Comparison of ENCODE assay signal across 1 cellular context in the genomic region with DNA sequence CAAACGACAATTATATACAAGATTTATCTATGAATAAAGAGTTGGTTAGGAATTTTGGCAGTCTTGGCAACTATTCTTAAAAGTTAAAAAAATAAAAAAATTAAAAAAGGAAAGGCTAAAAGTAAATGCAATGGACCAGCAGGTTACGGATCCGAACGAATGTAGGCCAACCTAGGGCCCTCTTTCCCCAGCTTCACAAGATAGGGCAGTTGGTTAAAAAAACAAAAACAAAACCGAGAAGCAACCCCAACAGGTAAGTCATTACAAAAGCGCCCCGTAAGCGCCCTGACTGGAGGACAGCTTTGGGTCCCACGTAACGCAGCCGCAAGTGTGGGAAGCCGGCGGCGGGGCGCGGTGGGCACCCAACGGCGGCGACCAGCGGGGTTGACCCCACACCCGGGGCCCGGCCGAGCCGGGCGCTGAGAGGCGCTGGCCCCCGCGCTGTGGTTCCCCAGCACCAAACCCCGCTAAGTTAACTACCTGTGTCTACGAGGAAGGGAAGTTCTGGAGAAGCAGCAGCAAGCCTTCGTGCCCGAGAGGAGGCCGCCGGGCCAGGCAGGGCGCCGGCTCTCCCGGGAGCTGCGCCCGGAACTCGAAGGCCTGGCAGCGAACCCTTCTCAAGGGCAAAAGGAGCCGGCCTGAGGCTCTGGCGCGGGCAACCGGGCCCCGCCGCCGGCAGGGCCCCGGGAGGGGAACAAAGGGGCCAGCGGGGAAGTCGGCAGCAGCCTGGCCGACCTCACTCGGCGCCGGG.
A peak's percentile ranks its signal among the peaks of the same experiment; 100 is the strongest.
TF ChIP-seq lines count a peak whose summit lies in the region.

No MANE protein-coding gene starts in this region.

TF ChIP-seq in HepG2, 621 proteins besides CTCF, POLR2A, EP300 and RAD21 (continued from another document and continues in another):
- TF ChIP-seq, protein P1, sequence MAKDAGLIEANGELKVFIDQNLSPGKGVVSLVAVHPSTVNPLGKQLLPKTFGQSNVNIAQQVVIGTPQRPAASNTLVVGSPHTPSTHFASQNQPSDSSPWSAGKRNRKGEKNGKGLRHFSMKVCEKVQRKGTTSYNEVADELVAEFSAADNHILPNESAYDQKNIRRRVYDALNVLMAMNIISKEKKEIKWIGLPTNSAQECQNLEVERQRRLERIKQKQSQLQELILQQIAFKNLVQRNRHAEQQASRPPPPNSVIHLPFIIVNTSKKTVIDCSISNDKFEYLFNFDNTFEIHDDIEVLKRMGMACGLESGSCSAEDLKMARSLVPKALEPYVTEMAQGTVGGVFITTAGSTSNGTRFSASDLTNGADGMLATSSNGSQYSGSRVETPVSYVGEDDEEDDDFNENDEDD (CRISPR knock-in tag; IDR thresholded peaks at IDR 0.05; ENCODE audit: borderline replicate concordance) = peak; percentile 17; the same call in 1 of the 2 replicates
- TF ChIP-seq ZFP1 (CRISPR knock-in tag; IDR thresholded peaks at IDR 0.05) = no peak
- no peak; the same call in 1 of the 2 replicates for TF ChIP-seq ZNF605 (CRISPR knock-in tag; IDR thresholded peaks at IDR 0.05)
- TF ChIP-seq IKZF1 (IDR thresholded peaks at IDR 0.05) = no peak
- TF ChIP-seq, protein P2, sequence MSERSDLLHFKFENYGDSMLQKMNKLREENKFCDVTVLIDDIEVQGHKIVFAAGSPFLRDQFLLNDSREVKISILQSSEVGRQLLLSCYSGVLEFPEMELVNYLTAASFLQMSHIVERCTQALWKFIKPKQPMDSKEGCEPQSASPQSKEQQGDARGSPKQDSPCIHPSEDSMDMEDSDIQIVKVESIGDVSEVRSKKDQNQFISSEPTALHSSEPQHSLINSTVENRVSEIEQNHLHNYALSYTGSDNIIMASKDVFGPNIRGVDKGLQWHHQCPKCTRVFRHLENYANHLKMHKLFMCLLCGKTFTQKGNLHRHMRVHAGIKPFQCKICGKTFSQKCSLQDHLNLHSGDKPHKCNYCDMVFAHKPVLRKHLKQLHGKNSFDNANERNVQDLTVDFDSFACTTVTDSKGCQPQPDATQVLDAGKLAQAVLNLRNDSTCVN (CRISPR knock-in tag; IDR thresholded peaks at IDR 0.05; ENCODE audit: borderline replicate concordance) = no peak
- peak; percentile 66 for TF ChIP-seq XRCC5 (optimal IDR thresholded peaks at IDR 0.05; ENCODE audit: low read length)
- TF ChIP-seq, protein P3, sequence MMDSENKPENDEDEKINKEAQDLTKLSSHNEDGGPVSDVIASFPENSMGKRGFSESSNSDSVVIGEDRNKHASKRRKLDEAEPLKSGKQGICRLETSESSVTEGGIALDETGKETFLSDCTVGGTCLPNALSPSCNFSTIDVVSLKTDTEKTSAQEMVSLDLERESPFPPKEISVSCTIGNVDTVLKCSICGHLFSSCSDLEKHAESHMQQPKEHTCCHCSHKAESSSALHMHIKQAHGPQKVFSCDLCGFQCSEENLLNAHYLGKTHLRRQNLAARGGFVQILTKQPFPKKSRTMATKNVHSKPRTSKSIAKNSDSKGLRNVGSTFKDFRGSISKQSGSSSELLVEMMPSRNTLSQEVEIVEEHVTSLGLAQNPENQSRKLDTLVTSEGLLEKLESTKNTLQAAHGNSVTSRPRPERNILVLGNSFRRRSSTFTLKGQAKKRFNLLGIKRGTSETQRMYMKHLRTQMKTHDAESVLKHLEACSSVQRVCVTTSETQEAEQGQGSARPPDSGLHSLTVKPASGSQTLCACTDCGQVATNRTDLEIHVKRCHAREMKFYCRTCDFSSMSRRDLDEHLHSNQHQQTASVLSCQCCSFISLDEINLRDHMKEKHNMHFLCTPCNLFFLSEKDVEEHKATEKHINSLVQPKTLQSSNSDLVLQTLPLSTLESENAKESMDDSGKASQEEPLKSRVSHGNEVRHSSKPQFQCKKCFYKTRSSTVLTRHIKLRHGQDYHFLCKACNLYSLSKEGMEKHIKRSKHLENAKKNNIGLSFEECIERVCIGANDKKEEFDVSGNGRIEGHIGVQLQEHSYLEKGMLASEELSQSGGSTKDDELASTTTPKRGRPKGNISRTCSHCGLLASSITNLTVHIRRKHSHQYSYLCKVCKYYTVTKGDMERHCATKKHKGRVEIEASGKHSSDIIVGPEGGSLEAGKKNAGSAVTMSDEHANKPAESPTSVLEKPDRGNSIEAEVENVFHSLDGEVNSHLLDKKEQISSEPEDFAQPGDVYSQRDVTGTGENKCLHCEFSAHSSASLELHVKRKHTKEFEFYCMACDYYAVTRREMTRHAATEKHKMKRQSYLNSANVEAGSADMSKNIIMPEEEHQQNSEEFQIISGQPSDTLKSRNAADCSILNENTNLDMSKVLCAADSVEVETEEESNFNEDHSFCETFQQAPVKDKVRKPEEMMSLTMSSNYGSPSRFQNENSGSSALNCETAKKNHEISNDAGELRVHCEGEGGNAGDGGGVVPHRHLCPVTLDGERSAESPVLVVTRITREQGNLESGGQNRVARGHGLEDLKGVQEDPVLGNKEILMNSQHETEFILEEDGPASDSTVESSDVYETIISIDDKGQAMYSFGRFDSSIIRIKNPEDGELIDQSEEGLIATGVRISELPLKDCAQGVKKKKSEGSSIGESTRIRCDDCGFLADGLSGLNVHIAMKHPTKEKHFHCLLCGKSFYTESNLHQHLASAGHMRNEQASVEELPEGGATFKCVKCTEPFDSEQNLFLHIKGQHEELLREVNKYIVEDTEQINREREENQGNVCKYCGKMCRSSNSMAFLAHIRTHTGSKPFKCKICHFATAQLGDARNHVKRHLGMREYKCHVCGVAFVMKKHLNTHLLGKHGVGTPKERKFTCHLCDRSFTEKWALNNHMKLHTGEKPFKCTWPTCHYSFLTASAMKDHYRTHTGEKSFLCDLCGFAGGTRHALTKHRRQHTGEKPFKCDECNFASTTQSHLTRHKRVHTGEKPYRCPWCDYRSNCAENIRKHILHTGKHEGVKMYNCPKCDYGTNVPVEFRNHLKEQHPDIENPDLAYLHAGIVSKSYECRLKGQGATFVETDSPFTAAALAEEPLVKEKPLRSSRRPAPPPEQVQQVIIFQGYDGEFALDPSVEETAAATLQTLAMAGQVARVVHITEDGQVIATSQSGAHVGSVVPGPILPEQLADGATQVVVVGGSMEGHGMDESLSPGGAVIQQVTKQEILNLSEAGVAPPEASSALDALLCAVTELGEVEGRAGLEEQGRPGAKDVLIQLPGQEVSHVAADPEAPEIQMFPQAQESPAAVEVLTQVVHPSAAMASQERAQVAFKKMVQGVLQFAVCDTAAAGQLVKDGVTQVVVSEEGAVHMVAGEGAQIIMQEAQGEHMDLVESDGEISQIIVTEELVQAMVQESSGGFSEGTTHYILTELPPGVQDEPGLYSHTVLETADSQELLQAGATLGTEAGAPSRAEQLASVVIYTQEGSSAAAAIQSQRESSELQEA (CRISPR knock-in tag; IDR thresholded peaks at IDR 0.05; ENCODE audit: not compliant biosample characterization) = no peak
- TF ChIP-seq NFKB2 (CRISPR knock-in tag; IDR thresholded peaks at IDR 0.05; ENCODE audit: borderline replicate concordance) = no peak
- TF ChIP-seq, protein P4, sequence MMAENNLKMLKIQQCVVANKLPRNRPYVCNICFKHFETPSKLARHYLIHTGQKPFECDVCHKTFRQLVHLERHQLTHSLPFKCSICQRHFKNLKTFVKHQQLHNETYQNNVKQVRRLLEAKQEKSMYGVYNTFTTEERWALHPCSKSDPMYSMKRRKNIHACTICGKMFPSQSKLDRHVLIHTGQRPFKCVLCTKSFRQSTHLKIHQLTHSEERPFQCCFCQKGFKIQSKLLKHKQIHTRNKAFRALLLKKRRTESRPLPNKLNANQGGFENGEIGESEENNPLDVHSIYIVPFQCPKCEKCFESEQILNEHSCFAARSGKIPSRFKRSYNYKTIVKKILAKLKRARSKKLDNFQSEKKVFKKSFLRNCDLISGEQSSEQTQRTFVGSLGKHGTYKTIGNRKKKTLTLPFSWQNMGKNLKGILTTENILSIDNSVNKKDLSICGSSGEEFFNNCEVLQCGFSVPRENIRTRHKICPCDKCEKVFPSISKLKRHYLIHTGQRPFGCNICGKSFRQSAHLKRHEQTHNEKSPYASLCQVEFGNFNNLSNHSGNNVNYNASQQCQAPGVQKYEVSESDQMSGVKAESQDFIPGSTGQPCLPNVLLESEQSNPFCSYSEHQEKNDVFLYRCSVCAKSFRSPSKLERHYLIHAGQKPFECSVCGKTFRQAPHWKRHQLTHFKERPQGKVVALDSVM (CRISPR knock-in tag; IDR thresholded peaks at IDR 0.05) = no peak
- TF ChIP-seq, protein P5, sequence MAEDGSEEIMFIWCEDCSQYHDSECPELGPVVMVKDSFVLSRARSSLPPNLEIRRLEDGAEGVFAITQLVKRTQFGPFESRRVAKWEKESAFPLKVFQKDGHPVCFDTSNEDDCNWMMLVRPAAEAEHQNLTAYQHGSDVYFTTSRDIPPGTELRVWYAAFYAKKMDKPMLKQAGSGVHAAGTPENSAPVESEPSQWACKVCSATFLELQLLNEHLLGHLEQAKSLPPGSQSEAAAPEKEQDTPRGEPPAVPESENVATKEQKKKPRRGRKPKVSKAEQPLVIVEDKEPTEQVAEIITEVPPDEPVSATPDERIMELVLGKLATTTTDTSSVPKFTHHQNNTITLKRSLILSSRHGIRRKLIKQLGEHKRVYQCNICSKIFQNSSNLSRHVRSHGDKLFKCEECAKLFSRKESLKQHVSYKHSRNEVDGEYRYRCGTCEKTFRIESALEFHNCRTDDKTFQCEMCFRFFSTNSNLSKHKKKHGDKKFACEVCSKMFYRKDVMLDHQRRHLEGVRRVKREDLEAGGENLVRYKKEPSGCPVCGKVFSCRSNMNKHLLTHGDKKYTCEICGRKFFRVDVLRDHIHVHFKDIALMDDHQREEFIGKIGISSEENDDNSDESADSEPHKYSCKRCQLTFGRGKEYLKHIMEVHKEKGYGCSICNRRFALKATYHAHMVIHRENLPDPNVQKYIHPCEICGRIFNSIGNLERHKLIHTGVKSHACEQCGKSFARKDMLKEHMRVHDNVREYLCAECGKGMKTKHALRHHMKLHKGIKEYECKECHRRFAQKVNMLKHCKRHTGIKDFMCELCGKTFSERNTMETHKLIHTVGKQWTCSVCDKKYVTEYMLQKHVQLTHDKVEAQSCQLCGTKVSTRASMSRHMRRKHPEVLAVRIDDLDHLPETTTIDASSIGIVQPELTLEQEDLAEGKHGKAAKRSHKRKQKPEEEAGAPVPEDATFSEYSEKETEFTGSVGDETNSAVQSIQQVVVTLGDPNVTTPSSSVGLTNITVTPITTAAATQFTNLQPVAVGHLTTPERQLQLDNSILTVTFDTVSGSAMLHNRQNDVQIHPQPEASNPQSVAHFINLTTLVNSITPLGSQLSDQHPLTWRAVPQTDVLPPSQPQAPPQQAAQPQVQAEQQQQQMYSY (CRISPR knock-in tag; IDR thresholded peaks at IDR 0.05) = no peak
- no peak for TF ChIP-seq ZNF558 (CRISPR knock-in tag; IDR thresholded peaks at IDR 0.05; ENCODE audit: borderline replicate concordance)
- no peak for TF ChIP-seq SIX4 (CRISPR knock-in tag; IDR thresholded peaks at IDR 0.05)
- TF ChIP-seq ZNF644 (CRISPR knock-in tag; IDR thresholded peaks at IDR 0.05; ENCODE audit: low read depth) = no peak
- TF ChIP-seq, protein P6, sequence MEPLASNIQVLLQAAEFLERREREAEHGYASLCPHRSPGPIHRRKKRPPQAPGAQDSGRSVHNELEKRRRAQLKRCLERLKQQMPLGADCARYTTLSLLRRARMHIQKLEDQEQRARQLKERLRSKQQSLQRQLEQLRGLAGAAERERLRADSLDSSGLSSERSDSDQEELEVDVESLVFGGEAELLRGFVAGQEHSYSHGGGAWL (CRISPR knock-in tag; IDR thresholded peaks at IDR 0.05) = no peak
- TF ChIP-seq NCOA1 (CRISPR knock-in tag; IDR thresholded peaks at IDR 0.05) = no peak
- TF ChIP-seq, protein P7, sequence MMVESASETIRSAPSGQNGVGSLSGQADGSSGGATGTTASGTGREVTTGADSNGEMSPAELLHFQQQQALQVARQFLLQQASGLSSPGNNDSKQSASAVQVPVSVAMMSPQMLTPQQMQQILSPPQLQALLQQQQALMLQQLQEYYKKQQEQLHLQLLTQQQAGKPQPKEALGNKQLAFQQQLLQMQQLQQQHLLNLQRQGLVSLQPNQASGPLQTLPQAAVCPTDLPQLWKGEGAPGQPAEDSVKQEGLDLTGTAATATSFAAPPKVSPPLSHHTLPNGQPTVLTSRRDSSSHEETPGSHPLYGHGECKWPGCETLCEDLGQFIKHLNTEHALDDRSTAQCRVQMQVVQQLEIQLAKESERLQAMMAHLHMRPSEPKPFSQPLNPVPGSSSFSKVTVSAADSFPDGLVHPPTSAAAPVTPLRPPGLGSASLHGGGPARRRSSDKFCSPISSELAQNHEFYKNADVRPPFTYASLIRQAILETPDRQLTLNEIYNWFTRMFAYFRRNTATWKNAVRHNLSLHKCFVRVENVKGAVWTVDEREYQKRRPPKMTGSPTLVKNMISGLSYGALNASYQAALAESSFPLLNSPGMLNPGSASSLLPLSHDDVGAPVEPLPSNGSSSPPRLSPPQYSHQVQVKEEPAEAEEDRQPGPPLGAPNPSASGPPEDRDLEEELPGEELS (CRISPR knock-in tag; IDR thresholded peaks at IDR 0.05) = no peak
- TF ChIP-seq, protein P8, sequence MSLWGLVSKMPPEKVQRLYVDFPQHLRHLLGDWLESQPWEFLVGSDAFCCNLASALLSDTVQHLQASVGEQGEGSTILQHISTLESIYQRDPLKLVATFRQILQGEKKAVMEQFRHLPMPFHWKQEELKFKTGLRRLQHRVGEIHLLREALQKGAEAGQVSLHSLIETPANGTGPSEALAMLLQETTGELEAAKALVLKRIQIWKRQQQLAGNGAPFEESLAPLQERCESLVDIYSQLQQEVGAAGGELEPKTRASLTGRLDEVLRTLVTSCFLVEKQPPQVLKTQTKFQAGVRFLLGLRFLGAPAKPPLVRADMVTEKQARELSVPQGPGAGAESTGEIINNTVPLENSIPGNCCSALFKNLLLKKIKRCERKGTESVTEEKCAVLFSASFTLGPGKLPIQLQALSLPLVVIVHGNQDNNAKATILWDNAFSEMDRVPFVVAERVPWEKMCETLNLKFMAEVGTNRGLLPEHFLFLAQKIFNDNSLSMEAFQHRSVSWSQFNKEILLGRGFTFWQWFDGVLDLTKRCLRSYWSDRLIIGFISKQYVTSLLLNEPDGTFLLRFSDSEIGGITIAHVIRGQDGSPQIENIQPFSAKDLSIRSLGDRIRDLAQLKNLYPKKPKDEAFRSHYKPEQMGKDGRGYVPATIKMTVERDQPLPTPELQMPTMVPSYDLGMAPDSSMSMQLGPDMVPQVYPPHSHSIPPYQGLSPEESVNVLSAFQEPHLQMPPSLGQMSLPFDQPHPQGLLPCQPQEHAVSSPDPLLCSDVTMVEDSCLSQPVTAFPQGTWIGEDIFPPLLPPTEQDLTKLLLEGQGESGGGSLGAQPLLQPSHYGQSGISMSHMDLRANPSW (CRISPR knock-in tag; IDR thresholded peaks at IDR 0.05; ENCODE audit: borderline replicate concordance) = no peak
- no peak for TF ChIP-seq MIER2 (CRISPR knock-in tag; IDR thresholded peaks at IDR 0.05)
- no peak for TF ChIP-seq MAFF (IDR thresholded peaks at IDR 0.05; ENCODE audit: low read depth, low read length)
- TF ChIP-seq, protein P9, sequence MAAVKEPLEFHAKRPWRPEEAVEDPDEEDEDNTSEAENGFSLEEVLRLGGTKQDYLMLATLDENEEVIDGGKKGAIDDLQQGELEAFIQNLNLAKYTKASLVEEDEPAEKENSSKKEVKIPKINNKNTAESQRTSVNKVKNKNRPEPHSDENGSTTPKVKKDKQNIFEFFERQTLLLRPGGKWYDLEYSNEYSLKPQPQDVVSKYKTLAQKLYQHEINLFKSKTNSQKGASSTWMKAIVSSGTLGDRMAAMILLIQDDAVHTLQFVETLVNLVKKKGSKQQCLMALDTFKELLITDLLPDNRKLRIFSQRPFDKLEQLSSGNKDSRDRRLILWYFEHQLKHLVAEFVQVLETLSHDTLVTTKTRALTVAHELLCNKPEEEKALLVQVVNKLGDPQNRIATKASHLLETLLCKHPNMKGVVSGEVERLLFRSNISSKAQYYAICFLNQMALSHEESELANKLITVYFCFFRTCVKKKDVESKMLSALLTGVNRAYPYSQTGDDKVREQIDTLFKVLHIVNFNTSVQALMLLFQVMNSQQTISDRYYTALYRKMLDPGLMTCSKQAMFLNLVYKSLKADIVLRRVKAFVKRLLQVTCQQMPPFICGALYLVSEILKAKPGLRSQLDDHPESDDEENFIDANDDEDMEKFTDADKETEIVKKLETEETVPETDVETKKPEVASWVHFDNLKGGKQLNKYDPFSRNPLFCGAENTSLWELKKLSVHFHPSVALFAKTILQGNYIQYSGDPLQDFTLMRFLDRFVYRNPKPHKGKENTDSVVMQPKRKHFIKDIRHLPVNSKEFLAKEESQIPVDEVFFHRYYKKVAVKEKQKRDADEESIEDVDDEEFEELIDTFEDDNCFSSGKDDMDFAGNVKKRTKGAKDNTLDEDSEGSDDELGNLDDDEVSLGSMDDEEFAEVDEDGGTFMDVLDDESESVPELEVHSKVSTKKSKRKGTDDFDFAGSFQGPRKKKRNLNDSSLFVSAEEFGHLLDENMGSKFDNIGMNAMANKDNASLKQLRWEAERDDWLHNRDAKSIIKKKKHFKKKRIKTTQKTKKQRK (IDR thresholded peaks at IDR 0.05; ENCODE audit: low read length) = no peak
